ENCODE assay signal across 9 cellular contexts in genomic region chr15:48897144-48897814, GRCh38. TPM values are rescaled to one million over a fixed set of nuclear protein-coding genes. Genes with fewer than 3 reads are reported as not detected.
A peak's percentile ranks its signal among the peaks of the same experiment; 100 is the strongest.
DNase-seq lines count a peak whose midpoint lies in the region; ATAC-seq and TF ChIP-seq lines count a peak whose summit lies in the region.
"Had no signal": no experiment of that assay in that cellular context is flagged by ENCODE, and none has a peak within 500 bp of the region (broad histone marks: within the 10 kb centered on the region; RNA-seq: fewer than 3 reads in every experiment).

No MANE protein-coding gene starts in this region.

- H3K9me3 ChIP-seq in RWPE2 (ENCODE audit: severe bottlenecking): no peaks in the 10 kb centered on the region

- H3K36me3 ChIP-seq in RWPE2 (ENCODE audit: low read depth): no peaks in the 10 kb centered on the region

- DNase-seq in Daoy (ENCODE audit: low read depth) (peak; percentile 21), RWPE2 (ENCODE audit: low spot score) (no peak), fibroblast of villous mesenchyme (ENCODE audit: low read depth) (peak; percentile 81), renal cortical epithelial cell (ENCODE audit: low read depth) (peak; percentile 23)
- DNase-seq in activated CD4-positive, alpha-beta T cell treated with anti-CD3 and anti-CD28 coated beads for 4 hours: no peak
- DNase-seq in activated T-cell treated with anti-CD3 and anti-CD28 coated beads, Interleukin-2, amount 50 U/mL, for 24 hours: no peak

- no peaks in the 10 kb centered on the region for H3K9me3 Mint-ChIP-seq in activated T-cell treated with anti-CD3 and anti-CD28 coated beads, Interleukin-2, amount 50 U/mL, for 24 hours
- H3K9me3 Mint-ChIP-seq: stimulated activated memory B cell treated with anti-CD40 and anti-IgM and Interleukin-4, amounts not matched to agents 10 μg/mL and 1 μg/mL and 100 μg/mL, for 72 hours had no signal

- no peak overlapping the region for H3K4me3 Mint-ChIP-seq in activated T-cell treated with anti-CD3 and anti-CD28 coated beads, Interleukin-2, amount 50 U/mL, for 24 hours
- H3K4me3 Mint-ChIP-seq: stimulated activated memory B cell treated with anti-CD40 and anti-IgM and Interleukin-4, amounts not matched to agents 10 μg/mL and 1 μg/mL and 100 μg/mL, for 72 hours had no signal

- H3K4me1 Mint-ChIP-seq in activated T-cell treated with anti-CD3 and anti-CD28 coated beads, Interleukin-2, amount 50 U/mL, for 24 hours (ENCODE audit: low read depth): peaks cover 17% of the 10 kb centered on the region
- H3K4me1 Mint-ChIP-seq: stimulated activated memory B cell treated with anti-CD40 and anti-IgM and Interleukin-4, amounts not matched to agents 10 μg/mL and 1 μg/mL and 100 μg/mL, for 72 hours had no signal

- TF ChIP-seq CTCF in RWPE2 (IDR thresholded peaks at IDR 0.05; ENCODE audit: poor library complexity, severe bottlenecking) (no peak), fibroblast of villous mesenchyme (IDR thresholded peaks at IDR 0.05; ENCODE audit: insufficient read depth, low read depth, low read length) (no peak)

- H3K4me3 ChIP-seq in RWPE2 (ENCODE audit: severe bottlenecking) (no peak overlapping the region), fibroblast of villous mesenchyme (ENCODE audit: low read depth, low read length) (peak overlapping the region; percentile 35)

- no peaks in the 10 kb centered on the region for H3K4me1 ChIP-seq in RWPE2 (ENCODE audit: insufficient read depth, poor library complexity, severe bottlenecking)

- H3K27me3 ChIP-seq in RWPE2 (ENCODE audit: insufficient read depth, poor library complexity, severe bottlenecking): no peaks in the 10 kb centered on the region

- H3K27ac ChIP-seq in RWPE2 (ENCODE audit: poor library complexity, severe bottlenecking): no peak overlapping the region

- no peak overlapping the region for H3K27ac Mint-ChIP-seq in activated T-cell treated with anti-CD3 and anti-CD28 coated beads, Interleukin-2, amount 50 U/mL, for 24 hours
- H3K27ac Mint-ChIP-seq: stimulated activated memory B cell treated with anti-CD40 and anti-IgM and Interleukin-4, amounts not matched to agents 10 μg/mL and 1 μg/mL and 100 μg/mL, for 72 hours had no signal

- no peaks in the 10 kb centered on the region for H3K36me3 Mint-ChIP-seq in activated T-cell treated with anti-CD3 and anti-CD28 coated beads, Interleukin-2, amount 50 U/mL, for 24 hours (ENCODE audit: low read depth)
- H3K36me3 Mint-ChIP-seq: stimulated activated memory B cell treated with anti-CD40 and anti-IgM and Interleukin-4, amounts not matched to agents 10 μg/mL and 1 μg/mL and 100 μg/mL, for 72 hours had no signal

- ATAC-seq in RWPE2 (ENCODE audit: low read depth) (peak; percentile 34; the same call in 1 of the 3 replicates), GM21737 (IDR thresholded peaks at IDR 0.05; ENCODE audit: unreplicated experiment) (no peak), GM21529 (IDR thresholded peaks at IDR 0.05; ENCODE audit: unreplicated experiment) (no peak)
- ATAC-seq: stimulated activated memory B cell treated with anti-CD40 and anti-IgM and Interleukin-4, amounts not matched to agents 10 μg/mL and 1 μg/mL and 100 μg/mL, for 72 hours had no signal

- H3K27me3 Mint-ChIP-seq in activated T-cell treated with anti-CD3 and anti-CD28 coated beads, Interleukin-2, amount 50 U/mL, for 24 hours: peaks cover 44% of the 10 kb centered on the region

RNA-seq across cellular contexts. Expression of gene EID1, which starts 19.3 kb away (rescaled TPM):
- total RNA-seq in Daoy (2014; rRNA removed; shearing (Covaris generic)): 197 and 267 TPM in 2 replicates
- total RNA-seq in fibroblast of villous mesenchyme (191 and 224 TPM in 2 replicates), renal cortical epithelial cell (207 and 216 TPM in 2 replicates)

Comparison
In these comparisons a context has a peak if more than half of its experiments do, and no peak if none do; other contexts are left out.
1. DNase-seq: peak in Daoy (single experiment), fibroblast of villous mesenchyme (single experiment) and renal cortical epithelial cell (single experiment); none in RWPE2 (single experiment), activated CD4-positive, alpha-beta T cell treated with anti-CD3 and anti-CD28 coated beads for 4 hours (0 of 2) and activated T-cell treated with anti-CD3 and anti-CD28 coated beads, Interleukin-2, amount 50 U/mL, for 24 hours (single experiment).